Comparison of ENCODE assay signal across 17 cellular contexts in genomic region chr2:100767810-100768806, GRCh38. TPM values are rescaled to one million over a fixed set of nuclear protein-coding genes. Genes with fewer than 3 reads are reported as not detected.
DNase-seq lines count a peak whose midpoint lies in the region; ATAC-seq and TF ChIP-seq lines count a peak whose summit lies in the region.
"Had no signal": no experiment of that assay in that cellular context is flagged by ENCODE, and none has a peak within 500 bp of the region (broad histone marks: within the 10 kb centered on the region; RNA-seq: fewer than 3 reads in every experiment).

No MANE protein-coding gene starts in this region.

- H3K36me3 ChIP-seq in PC-3 (ENCODE audit: low read depth, low read length) (no peaks in the 10 kb centered on the region), mucosa of descending colon (ENCODE audit: low read depth) (no peaks in the 10 kb centered on the region), aorta (ENCODE audit: control insufficient read depth in 1 of 2, insufficient read depth in 2 of 2, low read length in 1 of 2) (no peaks in the 10 kb centered on the region), endodermal cell (ENCODE audit: control insufficient read depth, insufficient read depth, low read length) (no peaks in the 10 kb centered on the region)
- H3K36me3 ChIP-seq: left lung, Peyer's patch had no signal

- POLR2A ChIA-PET in PC-3 (lab: Charles Lee; ENCODE audit: unreplicated experiment) = interaction anchor here (0.8 to 1.6 kb wide), 4 partner anchors 13 to 162 kb away, joined by 3 to 13 read pairs (median 6); no protein-coding TSS in a partner anchor
- POLR2A ChIA-PET in activated CD4-positive, alpha-beta memory T cell treated with anti-CD3 and anti-CD28 coated beads, Interleukin-2, amount 10 ng/mL, durations not matched to agents 7 days and 5 days (lab: Charles Lee) = no interaction called here

- no peak for TF ChIP-seq CTCF in PC-3 (conservative IDR thresholded peaks at IDR 0.05; ENCODE audit: low read depth, low read length)
- no peak for TF ChIP-seq CTCF in chondrocyte (IDR thresholded peaks at IDR 0.05)
- no peak for TF ChIP-seq CTCF in mucosa of descending colon (IDR thresholded peaks at IDR 0.05)
- no peak for TF ChIP-seq CTCF in endodermal cell (conservative IDR thresholded peaks at IDR 0.05)

- H3K4me3 ChIP-seq in PC-3 (ENCODE audit: low read length) = peak overlapping the region; percentile 47
- H3K4me3 ChIP-seq in mucosa of descending colon = no peak overlapping the region
- H3K4me3 ChIP-seq in aorta (ENCODE audit: low read length in 2 of 2) = no peak overlapping the region
- no peak overlapping the region for H3K4me3 ChIP-seq in endodermal cell (ENCODE audit: low read length)
- H3K4me3 ChIP-seq: left lung, Peyer's patch, SK-N-MC had no signal

- no peak overlapping the region for H3K4me3 Mint-ChIP-seq in chondrocyte (ENCODE audit: unreplicated experiment)
- no peak overlapping the region for H3K4me3 Mint-ChIP-seq in activated CD4-positive, alpha-beta memory T cell treated with anti-CD3 and anti-CD28 coated beads, Interleukin-2, amount 10 ng/mL, durations not matched to agents 7 days and 5 days
- no peak overlapping the region for H3K4me3 Mint-ChIP-seq in endodermal cell
- H3K4me3 Mint-ChIP-seq: activated T-cell treated with anti-CD3 and anti-CD28 coated beads, Interleukin-2, amount 50 U/mL, for 72 hours; brain had no signal

- peaks cover 50% of the 10 kb centered on the region for H3K4me1 ChIP-seq in PC-3 (ENCODE audit: insufficient read depth, low read length)
- peaks cover 5% of the 10 kb centered on the region for H3K4me1 ChIP-seq in mucosa of descending colon (ENCODE audit: low read depth)
- H3K4me1 ChIP-seq in aorta (ENCODE audit: control insufficient read depth in 1 of 2, insufficient read depth in 2 of 2, low read length in 2 of 2) = no peaks in the 10 kb centered on the region
- H3K4me1 ChIP-seq in endodermal cell (ENCODE audit: control insufficient read depth, insufficient read depth, low read length) = no peaks in the 10 kb centered on the region
- H3K4me1 ChIP-seq: left lung, Peyer's patch had no signal

- intact Hi-C loops in PC-3 (cut with micrococcal nuclease) (loop anchor here (1.0 to 2.0 kb wide), 4 partner anchors 13 to 50 kb away; no protein-coding TSS in a partner anchor), mucosa of descending colon (cut with DNase I, micrococcal nuclease) (no loop called here), aorta (cut with DNase I) (no loop called here)

- H3K27ac ChIP-seq in PC-3 (ENCODE audit: low read length) (peak overlapping the region; percentile 96), aorta (ENCODE audit: low read depth in 1 of 2, low read length in 2 of 2) (no peak overlapping the region), endodermal cell (ENCODE audit: low read depth, low read length) (no peak overlapping the region)
- H3K27ac ChIP-seq: left lung, Peyer's patch, SK-N-MC had no signal

- H2AFZ ChIP-seq in PC-3 (ENCODE audit: low read length) = peak overlapping the region; percentile 31; the same call in 1 of the 2 replicates

- H3K9me2 ChIP-seq in PC-3 (replicated peaks; ENCODE audit: low read length) = no peaks in the 10 kb centered on the region

- H3K27ac Mint-ChIP-seq in chondrocyte (ENCODE audit: unreplicated experiment) = peak overlapping the region; percentile 58
- no peak overlapping the region for H3K27ac Mint-ChIP-seq in activated CD4-positive, alpha-beta memory T cell treated with anti-CD3 and anti-CD28 coated beads, Interleukin-2, amount 10 ng/mL, durations not matched to agents 7 days and 5 days
- no peak overlapping the region for H3K27ac Mint-ChIP-seq in endodermal cell
- H3K27ac Mint-ChIP-seq: activated naive CD4-positive, alpha-beta T cell treated with anti-CD3 and anti-CD28 coated beads, Interleukin-2, amount 50 U/mL, for 72 hours; activated T-cell treated with anti-CD3 and anti-CD28 coated beads, Interleukin-2, amount 50 U/mL, for 72 hours; brain had no signal

- no peaks in the 10 kb centered on the region for H3K9me3 Mint-ChIP-seq in chondrocyte (ENCODE audit: low read depth)
- H3K9me3 Mint-ChIP-seq in activated CD4-positive, alpha-beta memory T cell treated with anti-CD3 and anti-CD28 coated beads, Interleukin-2, amount 10 ng/mL, durations not matched to agents 7 days and 5 days = no peaks in the 10 kb centered on the region
- H3K9me3 Mint-ChIP-seq in endodermal cell = no peaks in the 10 kb centered on the region
- H3K9me3 Mint-ChIP-seq: activated T-cell treated with anti-CD3 and anti-CD28 coated beads, Interleukin-2, amount 50 U/mL, for 72 hours had no signal

- CTCF ChIA-PET in PC-3 (lab: Charles Lee) = interaction anchor here (0.7 to 1.4 kb wide), 4 partner anchors 13 to 135 kb away, joined by 3 to 6 read pairs (median 4); no protein-coding TSS in a partner anchor
- CTCF ChIA-PET in activated CD4-positive, alpha-beta memory T cell treated with anti-CD3 and anti-CD28 coated beads, Interleukin-2, amount 10 ng/mL, durations not matched to agents 7 days and 5 days (lab: Charles Lee) = no interaction called here

- H3K4me1 Mint-ChIP-seq in chondrocyte (ENCODE audit: low read depth) = peaks cover 22% of the 10 kb centered on the region
- H3K4me1 Mint-ChIP-seq in activated CD4-positive, alpha-beta memory T cell treated with anti-CD3 and anti-CD28 coated beads, Interleukin-2, amount 10 ng/mL, durations not matched to agents 7 days and 5 days = no peaks in the 10 kb centered on the region
- no peaks in the 10 kb centered on the region for H3K4me1 Mint-ChIP-seq in endodermal cell

- H3K79me2 ChIP-seq in PC-3 (ENCODE audit: low read length) = no peaks in the 10 kb centered on the region

- H3K9ac ChIP-seq in PC-3 (ENCODE audit: low read length) (peak overlapping the region; percentile 73), endodermal cell (ENCODE audit: extremely low read depth, low read length, poor library complexity, severe bottlenecking) (no peak overlapping the region)

- no peaks in the 10 kb centered on the region for H4K20me1 ChIP-seq in PC-3 (ENCODE audit: low read length)

- H3K9me3 ChIP-seq in PC-3 (ENCODE audit: low read length) = no peaks in the 10 kb centered on the region
- no peaks in the 10 kb centered on the region for H3K9me3 ChIP-seq in mucosa of descending colon
- no peaks in the 10 kb centered on the region for H3K9me3 ChIP-seq in aorta (ENCODE audit: control insufficient read depth, low read length)
- no peaks in the 10 kb centered on the region for H3K9me3 ChIP-seq in endodermal cell (ENCODE audit: control insufficient read depth, low read length)
- H3K9me3 ChIP-seq: left lung, Peyer's patch had no signal

- H3K36me3 Mint-ChIP-seq in chondrocyte (ENCODE audit: low read depth) (no peaks in the 10 kb centered on the region), endodermal cell (ENCODE audit: low read depth) (no peaks in the 10 kb centered on the region)
- no peaks in the 10 kb centered on the region for H3K36me3 Mint-ChIP-seq in activated CD4-positive, alpha-beta memory T cell treated with anti-CD3 and anti-CD28 coated beads, Interleukin-2, amount 10 ng/mL, durations not matched to agents 7 days and 5 days (ENCODE audit: low read depth)
- H3K36me3 Mint-ChIP-seq: brain had no signal

- DNase-seq in PC-3 (peak; percentile 82), chondrocyte (ENCODE audit: low spot score) (no peak), mucosa of descending colon (no peak), aorta (no peak), endodermal cell (no peak), NCI-H510A treated with DMSO at 0.1 percent for 48 hours (lab: John Stamatoyannopoulos, UW) (no peak)
- DNase-seq in activated CD4-positive, alpha-beta memory T cell treated with anti-CD3 and anti-CD28 coated beads, Interleukin-2, amount 10 ng/mL, durations not matched to agents 7 days and 5 days = no peak
- DNase-seq: activated T-cell treated with anti-CD3 and anti-CD28 coated beads, Interleukin-2, amount 50 U/mL, for 72 hours; COR-L47; left lung; NCI-H1105 treated with DMSO at 0.1 percent for 48 hours; NCI-H69; Peyer's patch; T-helper 9 cell had no signal

- peaks cover 14% of the 10 kb centered on the region for H3F3A ChIP-seq in PC-3 (ENCODE audit: low read length, unreplicated experiment)

- H3K4me2 ChIP-seq in PC-3 (ENCODE audit: low read length) = peak overlapping the region; percentile 75

- TSS peak; percentile 90 for BruUV-seq in PC-3 (replicated peaks; lab: Mats Ljungman, UMichigan)

- ATAC-seq in PC-3 = peak; percentile 71
- peak; percentile 71 for ATAC-seq in mucosa of descending colon
- peak; percentile 50 for ATAC-seq in aorta (ENCODE audit: low FRiP score)
- ATAC-seq: activated naive CD4-positive, alpha-beta T cell treated with anti-CD3 and anti-CD28 coated beads, Interleukin-2, amount 50 U/mL, for 72 hours; activated T-cell treated with anti-CD3 and anti-CD28 coated beads, Interleukin-2, amount 50 U/mL, for 72 hours; left lung had no signal

- H3K27me3 Mint-ChIP-seq in chondrocyte (ENCODE audit: low read depth) = no peaks in the 10 kb centered on the region
- peaks cover 8% of the 10 kb centered on the region for H3K27me3 Mint-ChIP-seq in activated CD4-positive, alpha-beta memory T cell treated with anti-CD3 and anti-CD28 coated beads, Interleukin-2, amount 10 ng/mL, durations not matched to agents 7 days and 5 days
- no peaks in the 10 kb centered on the region for H3K27me3 Mint-ChIP-seq in endodermal cell (ENCODE audit: insufficient read depth)

- H3K27me3 ChIP-seq in PC-3 (ENCODE audit: low read length) = no peaks in the 10 kb centered on the region
- H3K27me3 ChIP-seq in aorta (ENCODE audit: control insufficient read depth in 1 of 2, insufficient read depth in 2 of 2, low read length in 1 of 2) = no peaks in the 10 kb centered on the region
- H3K27me3 ChIP-seq in endodermal cell (ENCODE audit: control insufficient read depth, insufficient read depth, low read length, poor library complexity, severe bottlenecking) = no peaks in the 10 kb centered on the region
- H3K27me3 ChIP-seq: left lung, Peyer's patch had no signal

- WGBS in aorta, 2 donors = 72 to 75% methylated on average over 7 of the region's 7 CpGs
- 67 to 81% methylated on average over 1 to 7 of the region's 7 CpGs for WGBS in endodermal cell (ENCODE audit: insufficient coverage in 1 of 2, insufficient read length in 1 of 2), 2 experiments

RNA-seq across cellular contexts. Expression of gene NPAS2, which starts 51.8 kb away (rescaled TPM):
- 54.8 and 55.4 TPM in 2 replicates for total RNA-seq in PC-3 (2014; rRNA removed)
- 21.7 to 25.6 TPM (median 24.0 TPM) in 3 replicates for total RNA-seq in chondrocyte
- total RNA-seq in mucosa of descending colon = 10 to 100 TPM; 42.5 to 53.1 (median 46.5) TPM
- total RNA-seq in aorta = 10 to 100 TPM; 35.9 to 42.0 TPM
- 10 to 100 TPM in 1 of 2 donors, 1 to 10 TPM in 1; 7.8 to 12.6 TPM for polyA plus RNA-seq in aorta
- total RNA-seq in activated CD4-positive, alpha-beta memory T cell treated with anti-CD3 and anti-CD28 coated beads, Interleukin-2, amount 10 ng/mL, durations not matched to agents 7 days and 5 days = 1 to 10 TPM in 1 of 2 experiments, under 1 TPM in 1; 0.55 to 1.4 TPM
- 1 to 10 TPM; 1.1 to 1.6 TPM for total RNA-seq in endodermal cell
- polyA plus RNA-seq in endodermal cell (2013, experiment 1 of 2) = 0.68 TPM
- 0.62 TPM for polyA plus RNA-seq in endodermal cell (2013, experiment 2 of 2)
